Comparison of ENCODE assay signal across 29 cellular contexts in the genomic region with DNA sequence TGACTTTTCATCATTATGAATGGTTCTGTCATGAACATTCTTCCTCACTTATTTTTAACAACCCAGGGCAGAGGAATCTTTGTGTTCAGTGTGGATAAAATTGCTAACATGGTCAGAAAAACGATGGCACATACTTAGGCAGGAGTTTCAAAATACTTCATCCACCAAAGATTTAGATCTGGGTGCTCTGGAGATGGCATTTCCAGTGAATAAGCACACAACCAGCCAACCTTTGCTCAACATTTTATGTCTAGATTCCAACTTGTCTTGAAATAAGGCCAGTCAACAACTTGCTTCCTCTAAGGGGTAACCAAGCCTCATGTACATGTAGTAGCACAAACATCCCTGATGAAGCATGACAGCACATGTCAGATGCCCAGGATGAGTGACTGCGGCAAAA. TPM values are rescaled to one million over a fixed set of nuclear protein-coding genes. Genes with fewer than 3 reads are reported as not detected.
"Had no signal": no experiment of that assay in that cellular context is flagged by ENCODE, and none has a peak within 500 bp of the region (broad histone marks: within the 10 kb centered on the region; RNA-seq: fewer than 3 reads in every experiment).

No MANE protein-coding gene starts in this region.

- H3K27ac ChIP-seq: left lung, lower lobe of right lung, pancreas, prostate gland, spleen, stomach, testis, thyroid gland, transverse colon, upper lobe of right lung had no signal

- H3K36me3 Mint-ChIP-seq: immature natural killer cell; stimulated activated memory B cell treated with anti-CD40 and anti-IgM and Interleukin-4, amounts not matched to agents 10 μg/mL and 1 μg/mL and 100 μg/mL, for 72 hours had no signal

- H3K4me3 ChIP-seq: left lung, lower lobe of right lung, pancreas, prostate gland, spleen, stomach, testis, thyroid gland, transverse colon, upper lobe of right lung had no signal

- H3K36me3 ChIP-seq: left lung, lower lobe of right lung, pancreas, prostate gland, spleen, stomach, thyroid gland, transverse colon, upper lobe of right lung had no signal

- ATAC-seq: left colon; left lung; lower lobe of right lung; naive thymus-derived CD8-positive, alpha-beta T cell; pancreas; right cardiac atrium; sciatic nerve; stimulated activated memory B cell treated with anti-CD40 and anti-IgM and Interleukin-4, amounts not matched to agents 10 μg/mL and 1 μg/mL and 100 μg/mL, for 72 hours; stimulated activated naive CD8-positive, alpha-beta T cell treated with anti-CD3 and anti-CD28 coated beads, Interleukin-15, Interleukin-2, amounts not matched to agents 100 U/mL and 50 U/mL, for 24 hours; upper lobe of right lung had no signal

- H3K4me3 Mint-ChIP-seq: immature natural killer cell; naive thymus-derived CD8-positive, alpha-beta T cell; nephron; neural crest cell; stimulated activated memory B cell treated with anti-CD40 and anti-IgM and Interleukin-4, amounts not matched to agents 10 μg/mL and 1 μg/mL and 100 μg/mL, for 72 hours had no signal

- H3K27me3 ChIP-seq: left lung, pancreas, spleen, stomach, testis, thyroid gland, transverse colon, upper lobe of right lung had no signal

- H3K9me3 Mint-ChIP-seq: immature natural killer cell; nephron; stimulated activated memory B cell treated with anti-CD40 and anti-IgM and Interleukin-4, amounts not matched to agents 10 μg/mL and 1 μg/mL and 100 μg/mL, for 72 hours had no signal

- DNase-seq: hypothalamus; immature natural killer cell; kidney; left colon; left lung; lower lobe of right lung; mammary epithelial cell; mesenchymal stem cell; naive thymus-derived CD8-positive, alpha-beta T cell; nucleus accumbens; pancreas; posterior cingulate gyrus; retina; right cardiac atrium; small intestine; spleen; stimulated activated CD4-positive, alpha-beta T cell treated with anti-CD3 and anti-CD28 coated beads, Interleukin-4, amount 100 ng/mL, for 24 hours; stimulated activated naive CD8-positive, alpha-beta T cell treated with anti-CD3 and anti-CD28 coated beads, Interleukin-15, Interleukin-2, amounts not matched to agents 100 U/mL and 50 U/mL, for 24 hours; stomach; testis; thyroid gland; transverse colon; upper lobe of right lung had no signal

- H3K4me1 Mint-ChIP-seq: immature natural killer cell; naive thymus-derived CD8-positive, alpha-beta T cell; nephron; stimulated activated memory B cell treated with anti-CD40 and anti-IgM and Interleukin-4, amounts not matched to agents 10 μg/mL and 1 μg/mL and 100 μg/mL, for 72 hours had no signal

- H3K9me3 ChIP-seq: left lung, lower lobe of right lung, pancreas, prostate gland, testis, thyroid gland, transverse colon, upper lobe of right lung had no signal

- H3K4me1 ChIP-seq: left lung, lower lobe of right lung, prostate gland, spleen, stomach, testis, thyroid gland, transverse colon, upper lobe of right lung had no signal

- H3K27ac Mint-ChIP-seq: immature natural killer cell; naive thymus-derived CD8-positive, alpha-beta T cell; nephron; stimulated activated memory B cell treated with anti-CD40 and anti-IgM and Interleukin-4, amounts not matched to agents 10 μg/mL and 1 μg/mL and 100 μg/mL, for 72 hours had no signal

RNA-seq across cellular contexts. Expression of gene ADRB1, which starts 33.4 kb away (rescaled TPM):
- total RNA-seq: naive thymus-derived CD8-positive, alpha-beta T cell; osteoblast had no signal
